In the genomic region with DNA sequence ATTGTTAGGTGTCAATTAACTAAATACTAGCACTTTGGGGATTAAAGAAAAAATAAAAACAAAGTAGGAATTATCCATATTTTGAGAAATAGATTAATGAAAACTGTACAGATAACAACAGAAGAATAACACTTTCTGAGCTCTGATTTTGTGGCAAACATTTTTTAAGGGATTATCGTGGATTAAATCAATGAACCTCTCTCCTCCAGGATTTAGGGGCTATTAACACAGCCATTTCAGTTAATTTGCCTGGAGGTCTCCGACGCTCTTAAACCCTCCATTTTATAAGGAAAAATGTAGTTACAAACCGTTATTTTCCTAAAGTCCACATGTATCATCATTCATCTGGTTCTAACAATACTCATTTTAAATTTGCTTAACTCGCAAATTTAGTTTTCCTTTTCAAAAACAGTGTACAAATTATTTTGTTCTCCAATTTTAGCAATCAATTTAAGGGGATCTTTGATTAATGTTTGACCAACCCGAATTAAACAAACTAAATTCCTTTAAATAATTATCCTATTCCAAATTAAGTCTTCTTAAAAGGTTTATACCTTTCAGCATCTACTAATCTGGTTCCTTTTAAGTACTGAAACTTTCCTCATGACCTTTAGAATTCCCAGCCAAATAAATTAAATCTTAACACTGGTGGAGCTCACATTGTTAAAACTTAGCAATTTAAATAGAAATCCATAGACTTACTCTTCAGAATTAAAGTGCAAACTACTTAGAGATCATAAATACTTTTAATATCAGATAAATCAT, we compare ENCODE assay signal across 9 cellular contexts. TPM values are rescaled to one million over a fixed set of nuclear protein-coding genes. Genes with fewer than 3 reads are reported as not detected.
A peak's percentile ranks its signal among the peaks of the same experiment; 100 is the strongest.
DNase-seq lines count a peak whose midpoint lies in the region; ATAC-seq and TF ChIP-seq lines count a peak whose summit lies in the region.
"Had no signal": no experiment of that assay in that cellular context is flagged by ENCODE, and none has a peak within 500 bp of the region (broad histone marks: within the 10 kb centered on the region; RNA-seq: fewer than 3 reads in every experiment).

No MANE protein-coding gene starts in this region.

- POLR2A ChIA-PET in RWPE1 (lab: Yijun Ruan, JAX; ENCODE audit: low non-redundant PET), result no interaction called here

- no peaks in the 10 kb centered on the region for H3K36me3 ChIP-seq in endodermal cell (ENCODE audit: control insufficient read depth, insufficient read depth, low read length)
- H3K36me3 ChIP-seq in ovary, result no peaks in the 10 kb centered on the region

- intact Hi-C loops in ovary (cut with DNase I), result loop anchor here in 2 of 4 donors (10.0 kb wide), 2 partner anchors 82 to 242 kb away; no protein-coding TSS in a partner anchor

- no peaks in the 10 kb centered on the region for H3K4me1 ChIP-seq in endodermal cell (ENCODE audit: control insufficient read depth, insufficient read depth, low read length)
- H3K4me1 ChIP-seq in ovary (ENCODE audit: insufficient read depth), result peaks cover 3% of the 10 kb centered on the region
- no peaks in the 10 kb centered on the region for H3K4me1 ChIP-seq in foreskin keratinocyte

- no peaks in the 10 kb centered on the region for H3K9me3 Mint-ChIP-seq in endodermal cell

- peaks cover 12% of the 10 kb centered on the region for H3K4me1 Mint-ChIP-seq in endodermal cell

- H3K9ac ChIP-seq in endodermal cell (ENCODE audit: extremely low read depth, low read length, poor library complexity, severe bottlenecking), result peak overlapping the region; percentile 58

- ATAC-seq in foreskin keratinocyte, result no peak

- CTCF ChIA-PET in RWPE1 (lab: Yijun Ruan, JAX), result no interaction called here

- peak overlapping the region; percentile 98 for H3K27ac Mint-ChIP-seq in endodermal cell

- DNase-seq in GM12864 (ENCODE audit: low read depth), result no peak
- DNase-seq in RWPE1 (ENCODE audit: low spot score), result no peak
- no peak for DNase-seq in endodermal cell
- no peak for DNase-seq in ovary
- no peak for DNase-seq in HK-2 (ENCODE audit: unreplicated experiment)
- no peak for DNase-seq in NCI-H1436 (lab: John Stamatoyannopoulos, UW)
- no peak for DNase-seq in foreskin keratinocyte
- no peak for DNase-seq in NOMO-1 treated with DMSO at 0.1 percent for 48 hours (lab: John Stamatoyannopoulos, UW; ENCODE audit: unreplicated experiment)

- TF ChIP-seq POLR2A in ovary (IDR thresholded peaks at IDR 0.05), result no peak

- H3K4me3 Mint-ChIP-seq in endodermal cell, result peak overlapping the region; percentile 87

- H3K27me3 Mint-ChIP-seq in endodermal cell (ENCODE audit: insufficient read depth), result peaks cover 31% of the 10 kb centered on the region

- 14 to 17% methylated on average over 5 to 6 of the region's 6 CpGs for WGBS in endodermal cell (ENCODE audit: insufficient coverage in 1 of 2, insufficient read length in 1 of 2), 2 experiments
- 70 to 76% (median 74%) methylated on average over 6 of the region's 6 CpGs for WGBS in ovary, 3 donors

- H3K4me3 ChIP-seq in GM12864 (ENCODE audit: low read depth, low read length), result peak overlapping the region; percentile 82
- peak overlapping the region; percentile 90 for H3K4me3 ChIP-seq in endodermal cell (ENCODE audit: low read length)
- peak overlapping the region; percentile 42 for H3K4me3 ChIP-seq in ovary

- TF ChIP-seq CTCF in GM12864 (IDR thresholded peaks at IDR 0.05; ENCODE audit: low read depth, low read length, missing control alignments) (no peak), RWPE1 (conservative IDR thresholded peaks at IDR 0.05; ENCODE audit: low read depth) (no peak), endodermal cell (conservative IDR thresholded peaks at IDR 0.05) (no peak), ovary (IDR thresholded peaks at IDR 0.05) (no peak), foreskin keratinocyte (conservative IDR thresholded peaks at IDR 0.05) (no peak)

- H3K27me3 ChIP-seq in endodermal cell (ENCODE audit: control insufficient read depth, insufficient read depth, low read length, poor library complexity, severe bottlenecking), result no peaks in the 10 kb centered on the region
- H3K27me3 ChIP-seq in ovary, result no peaks in the 10 kb centered on the region
- H3K27me3 ChIP-seq in foreskin keratinocyte, result peaks cover 16% of the 10 kb centered on the region

- H3K9me3 ChIP-seq in endodermal cell (ENCODE audit: control insufficient read depth, low read length) (no peaks in the 10 kb centered on the region), ovary (no peaks in the 10 kb centered on the region)

- TF ChIP-seq EP300 in ovary (IDR thresholded peaks at IDR 0.05), result no peak

- peaks cover 5% of the 10 kb centered on the region for H3K36me3 Mint-ChIP-seq in endodermal cell (ENCODE audit: low read depth)

- H3K27ac ChIP-seq in RWPE1 (peak overlapping the region; percentile 96), endodermal cell (ENCODE audit: low read depth, low read length) (no peak overlapping the region), ovary (peak overlapping the region in 1 of 2 donors; percentile 72), foreskin keratinocyte (no peak overlapping the region)

RNA-seq across cellular contexts. Expression of a gene that starts 30.7 kb away (rescaled TPM):
- total RNA-seq in endodermal cell (100 to 1,000 TPM; 103 to 112 TPM), ovary (100 to 1,000 TPM in 5 of 7 donors, 10 to 100 TPM in 2; 37.9 to 165 (median 123) TPM), foreskin keratinocyte (51.9 and 56.8 TPM in 2 replicates)
- polyA plus RNA-seq in endodermal cell (2013, experiment 1 of 2), result 55.2 TPM
- 42.1 TPM for polyA plus RNA-seq in endodermal cell (2013, experiment 2 of 2)
- polyA plus RNA-seq in ovary (10 to 100 TPM; 32.2 to 43.0 TPM), foreskin keratinocyte (55.1 and 60.3 TPM in 2 replicates)

RNA-seq across cellular contexts. Expression of a gene that starts 39.8 kb away (rescaled TPM):
- total RNA-seq in endodermal cell, result 10 to 100 TPM in 1 of 2 donors, 1 to 10 TPM in 1; 8.4 to 19.6 TPM
- polyA plus RNA-seq in endodermal cell (2013, experiment 1 of 2), result 4.8 TPM
- polyA plus RNA-seq in endodermal cell (2013, experiment 2 of 2), result 3.4 TPM
- 1 to 10 TPM; 1.7 to 10.0 (median 3.1) TPM for total RNA-seq in ovary
- polyA plus RNA-seq in ovary, result 1 to 10 TPM in 1 of 2 donors, under 1 TPM in 1; 0.72 to 1.4 TPM
- total RNA-seq in foreskin keratinocyte, result 0.68 and 0.81 TPM in 2 replicates
- polyA plus RNA-seq in foreskin keratinocyte, result 0.62 and 0.65 TPM in 2 replicates
- total RNA-seq: pulmonary artery endothelial cell had no signal

RNA-seq across cellular contexts. Expression of a gene that starts 49.8 kb away (rescaled TPM):
- total RNA-seq in endodermal cell, result 10 to 100 TPM; 33.8 to 38.9 TPM
- polyA plus RNA-seq in endodermal cell (2013, experiment 1 of 2), result 18.2 TPM
- 19.0 TPM for polyA plus RNA-seq in endodermal cell (2013, experiment 2 of 2)
- total RNA-seq in ovary, result 10 to 100 TPM; 15.2 to 24.1 (median 20.0) TPM
- 10 to 100 TPM in 1 of 2 donors, 1 to 10 TPM in 1; 2.4 to 10.3 TPM for polyA plus RNA-seq in ovary
- 27.0 and 28.4 TPM in 2 replicates for total RNA-seq in foreskin keratinocyte
- 20.9 and 25.4 TPM in 2 replicates for polyA plus RNA-seq in foreskin keratinocyte
